Comparison of ENCODE assay signal across 10 cellular contexts in genomic region chr5:55668356-55668755, GRCh38. TPM values are rescaled to one million over a fixed set of nuclear protein-coding genes. Genes with fewer than 3 reads are reported as not detected.
DNase-seq lines count a peak whose midpoint lies in the region; ATAC-seq and TF ChIP-seq lines count a peak whose summit lies in the region.
"Had no signal": no experiment of that assay in that cellular context is flagged by ENCODE, and none has a peak within 500 bp of the region (broad histone marks: within the 10 kb centered on the region; RNA-seq: fewer than 3 reads in every experiment).

No MANE protein-coding gene starts in this region.

- no peaks in the 10 kb centered on the region for H3K27me3 Mint-ChIP-seq in osteocyte (ENCODE audit: unreplicated experiment)
- no peaks in the 10 kb centered on the region for H3K27me3 Mint-ChIP-seq in activated T-cell treated with anti-CD3 and anti-CD28 coated beads, Interleukin-2, amount 50 U/mL, for 4 hours (ENCODE audit: low read depth)

- no peak for TF ChIP-seq CTCF in osteocyte (IDR thresholded peaks at IDR 0.05)
- no peak for TF ChIP-seq CTCF in lower lobe of right lung (IDR thresholded peaks at IDR 0.05)

- peaks cover 7% of the 10 kb centered on the region for H3K36me3 Mint-ChIP-seq in osteocyte (ENCODE audit: unreplicated experiment)
- peaks cover 20% of the 10 kb centered on the region for H3K36me3 Mint-ChIP-seq in activated T-cell treated with anti-CD3 and anti-CD28 coated beads, Interleukin-2, amount 50 U/mL, for 4 hours (ENCODE audit: insufficient read depth)

- DNase-seq in ELR (ENCODE audit: low read depth) (peak; percentile 93), MG63 (peak; percentile 50), epithelial cell of prostate (ENCODE audit: low read depth, low spot score) (peak; percentile 62), osteocyte (ENCODE audit: extremely low spot score, unreplicated experiment) (no peak), UCSD-AML1 (lab: John Stamatoyannopoulos, UW; ENCODE audit: unreplicated experiment) (no peak), lower lobe of right lung (no peak)
- no peak for DNase-seq in activated effector memory CD4-positive, alpha-beta T cell treated with Interleukin-2 at 50 U/mL for 16 hours
- DNase-seq in activated T-cell treated with anti-CD3 and anti-CD28 coated beads, Interleukin-2, amount 50 U/mL, for 4 hours, result no peak
- DNase-seq: activated effector memory CD4-positive, alpha-beta T cell treated with anti-CD3 and anti-CD28 coated beads, Interleukin-2, amount 50 U/mL, for 16 hours had no signal

- H3K4me1 Mint-ChIP-seq in osteocyte (ENCODE audit: unreplicated experiment), result peaks cover 32% of the 10 kb centered on the region
- no peaks in the 10 kb centered on the region for H3K4me1 Mint-ChIP-seq in activated T-cell treated with anti-CD3 and anti-CD28 coated beads, Interleukin-2, amount 50 U/mL, for 4 hours (ENCODE audit: low read depth)

- no peaks in the 10 kb centered on the region for H3K9me3 Mint-ChIP-seq in osteocyte (ENCODE audit: unreplicated experiment)
- H3K9me3 Mint-ChIP-seq in activated T-cell treated with anti-CD3 and anti-CD28 coated beads, Interleukin-2, amount 50 U/mL, for 4 hours, result no peaks in the 10 kb centered on the region

- H3K27ac ChIP-seq in epithelial cell of prostate (peak overlapping the region; percentile 36), lower lobe of right lung (no peak overlapping the region)
- H3K27ac ChIP-seq: neutrophil had no signal

- no peaks in the 10 kb centered on the region for H3K27me3 ChIP-seq in MG63
- no peaks in the 10 kb centered on the region for H3K27me3 ChIP-seq in lower lobe of right lung (ENCODE audit: low read depth)
- H3K27me3 ChIP-seq: neutrophil had no signal

- intact Hi-C loops in lower lobe of right lung (cut with DNase I), result no loop called here

- H3K4me1 ChIP-seq in lower lobe of right lung, result no peaks in the 10 kb centered on the region

- peaks cover 3% of the 10 kb centered on the region; the same call in 1 of the 2 replicates for H3K36me3 ChIP-seq in MG63
- H3K36me3 ChIP-seq in lower lobe of right lung, result peaks cover 27% of the 10 kb centered on the region

- peak overlapping the region; percentile 83 for H3K27ac Mint-ChIP-seq in osteocyte (ENCODE audit: unreplicated experiment)

- ATAC-seq in activated T-cell treated with anti-CD3 and anti-CD28 coated beads, Interleukin-2, amount 50 U/mL, for 4 hours, result no peak
- ATAC-seq in lower lobe of right lung, result no peak

- H3K9me3 ChIP-seq in MG63 (no peaks in the 10 kb centered on the region), lower lobe of right lung (no peaks in the 10 kb centered on the region)
- H3K9me3 ChIP-seq: neutrophil had no signal

- H3K4me3 ChIP-seq in MG63 (no peak overlapping the region), lower lobe of right lung (no peak overlapping the region)

- H3K4me3 Mint-ChIP-seq in osteocyte (ENCODE audit: unreplicated experiment), result no peak overlapping the region
- H3K4me3 Mint-ChIP-seq in activated T-cell treated with anti-CD3 and anti-CD28 coated beads, Interleukin-2, amount 50 U/mL, for 4 hours, result no peak overlapping the region

RNA-seq across cellular contexts. Expression of gene SLC38A9, which starts 43.8 kb away (rescaled TPM):
- total RNA-seq in MG63 (2014; rRNA removed; shearing (Covaris generic); ENCODE audit: low replicate concordance), result 12.9 and 30.0 TPM in 2 replicates
- total RNA-seq in osteocyte, result 19.6 and 24.3 TPM in 2 replicates
- 10 to 100 TPM; 14.9 to 19.6 (median 15.1) TPM for total RNA-seq in activated T-cell treated with anti-CD3 and anti-CD28 coated beads, Interleukin-2, amount 50 U/mL, for 4 hours
- total RNA-seq in lower lobe of right lung, result 23.8 TPM

Comparison
In these comparisons a context has a peak if more than half of its experiments do, and no peak if none do; other contexts are left out.
1. DNase-seq: peak in ELR (single experiment), MG63 (single experiment) and epithelial cell of prostate (single experiment); none in osteocyte (single experiment), activated effector memory CD4-positive, alpha-beta T cell treated with Interleukin-2 at 50 U/mL for 16 hours (single experiment), UCSD-AML1 (single experiment), activated T-cell treated with anti-CD3 and anti-CD28 coated beads, Interleukin-2, amount 50 U/mL, for 4 hours (single experiment) and lower lobe of right lung (single experiment).